Comparison of ENCODE assay signal across 29 cellular contexts in genomic region chr2:20416723-20417122, GRCh38.
"Had no signal": no experiment of that assay in that cellular context is flagged by ENCODE, and none has a peak within 500 bp of the region (broad histone marks: within the 10 kb centered on the region; RNA-seq: fewer than 3 reads in every experiment).

No MANE protein-coding gene starts in this region.

- H3K4me2 ChIP-seq: hepatocyte had no signal

- DNase-seq: activated CD4-positive, alpha-beta memory T cell treated with anti-CD3 and anti-CD28 coated beads for 36 hours; activated CD4-positive, alpha-beta T cell treated with anti-CD3 and anti-CD28 coated beads, Interleukin-2, amount 10 ng/mL, durations not matched to agents 24 days and 14 days; activated CD4-positive, CD25-positive, alpha-beta regulatory T cell treated with anti-CD3 and anti-CD28 coated beads, Interleukin-2, amount 50 U/mL, for 72 hours; activated CD8-positive, alpha-beta memory T cell treated with anti-CD3 and anti-CD28 coated beads, Interleukin-2, amount 50 U/mL, for 4 hours; activated gamma-delta T cell; activated naive CD4-positive, alpha-beta T cell treated with anti-CD3 and anti-CD28 coated beads, Interleukin-2, amount 50 U/mL, for 16 hours; activated T-cell treated with anti-CD3 and anti-CD28 coated beads, Interleukin-2, amount 50 U/mL, for 1 hour; amniotic stem cell; brain microvascular endothelial cell; effector memory CD8-positive, alpha-beta T cell; erythroblast; gastrocnemius medialis; kidney; midbrain; naive thymus-derived CD4-positive, alpha-beta T cell; ovary; stimulated activated CD4-positive, alpha-beta T cell treated with anti-CD3 and anti-CD28 coated beads, Interleukin-12 subunit alpha, Interleukin-12 subunit beta, amount 100 ng/mL, for 4 hours; stimulated activated CD4-positive, alpha-beta T cell treated with anti-CD3 and anti-CD28 coated beads, Interleukin-4, amount 100 ng/mL, for 1 hour; stimulated activated naive CD8-positive, alpha-beta T cell treated with anti-CD3 and anti-CD28 coated beads, Interleukin-15, Interleukin-2, amounts not matched to agents 100 U/mL and 50 U/mL, for 24 hours; T1000; trophoblast cell had no signal

- FAIRE-seq: astrocyte, kidney, urothelium cell line had no signal

- H3K36me3 ChIP-seq: brain microvascular endothelial cell, gastrocnemius medialis, ovary, thoracic aorta had no signal

- H2AFZ ChIP-seq: hepatocyte had no signal

- H3K27ac ChIP-seq: brain microvascular endothelial cell, coronary artery, gastrocnemius medialis, hepatocyte, ovary, thoracic aorta had no signal

- H3K27me3 ChIP-seq: brain microvascular endothelial cell, gastrocnemius medialis, hepatocyte, ovary had no signal

- H3K79me2 ChIP-seq: hepatocyte had no signal

- H3K4me3 ChIP-seq: coronary artery, gastrocnemius medialis, hepatocyte, ovary, skin epidermis, thoracic aorta had no signal

- ATAC-seq: effector memory CD8-positive, alpha-beta T cell; gastrocnemius medialis; left colon; naive thymus-derived CD4-positive, alpha-beta T cell; sciatic nerve; stimulated activated naive CD8-positive, alpha-beta T cell treated with anti-CD3 and anti-CD28 coated beads, Interleukin-15, Interleukin-2, amounts not matched to agents 100 U/mL and 50 U/mL, for 24 hours had no signal

- H3K9me3 ChIP-seq: gastrocnemius medialis, ovary, thoracic aorta had no signal
